ENCODE assay signal across 9 cellular contexts in the genomic region with DNA sequence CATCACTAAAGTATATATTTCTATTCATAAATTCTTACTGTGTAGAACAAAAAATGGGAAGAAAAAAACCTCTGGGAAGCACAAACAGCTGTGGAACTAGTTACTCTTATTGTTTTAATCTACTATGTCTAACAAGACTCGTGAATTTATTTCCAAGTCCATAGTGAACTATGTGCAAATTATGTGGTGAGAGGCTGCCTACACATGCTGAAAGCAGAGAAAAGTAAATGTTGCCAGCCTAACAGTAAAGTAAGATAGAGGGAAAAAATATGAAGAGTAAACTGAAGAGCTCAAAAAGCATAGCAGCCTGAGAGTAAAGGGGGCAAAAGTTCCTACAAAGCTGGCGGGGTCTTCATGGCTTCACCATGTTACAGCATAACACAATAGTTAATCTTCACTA. TPM values are rescaled to one million over a fixed set of nuclear protein-coding genes. Genes with fewer than 3 reads are reported as not detected.
DNase-seq lines count a peak whose midpoint lies in the region; ATAC-seq and TF ChIP-seq lines count a peak whose summit lies in the region.
"Had no signal": no experiment of that assay in that cellular context is flagged by ENCODE, and none has a peak within 500 bp of the region (broad histone marks: within the 10 kb centered on the region; RNA-seq: fewer than 3 reads in every experiment).

No MANE protein-coding gene starts in this region.

- TF ChIP-seq CTCF in foreskin keratinocyte (conservative IDR thresholded peaks at IDR 0.05) = no peak

- no peak for DNase-seq in stimulated activated naive CD8-positive, alpha-beta T cell treated with anti-CD3 and anti-CD28 coated beads, Interleukin-15, Interleukin-2, amounts not matched to agents 100 U/mL and 50 U/mL, for 24 hours
- no peak for DNase-seq in activated T-helper 1 cell treated with anti-CD3 and anti-CD28 coated beads, Interleukin-12 subunit alpha, Interleukin-12 subunit beta, Interleukin-2, Interleukin-4 antibody, amounts not matched to agents 30 ng/mL and 10 ng/mL and 1 ng/mL, durations not matched to agents 14 hours and 24 hours and 36 hours (ENCODE audit: low spot score)
- no peak for DNase-seq in immature natural killer cell
- no peak for DNase-seq in G401 (ENCODE audit: low spot score)
- DNase-seq in foreskin keratinocyte = no peak
- DNase-seq: KG1 had no signal

- no peak overlapping the region for H3K27ac ChIP-seq in foreskin keratinocyte

- H3K9me3 Mint-ChIP-seq in stimulated activated naive CD8-positive, alpha-beta T cell treated with anti-CD3 and anti-CD28 coated beads, Interleukin-15, Interleukin-2, amounts not matched to agents 100 ng/mL and 50 ng/mL, for 24 hours = no peaks in the 10 kb centered on the region
- no peaks in the 10 kb centered on the region for H3K9me3 Mint-ChIP-seq in activated T-helper 1 cell treated with anti-CD3 and anti-CD28 coated beads, Interleukin-12 subunit alpha, Interleukin-12 subunit beta, Interleukin-2, Interleukin-4 antibody, amounts not matched to agents 30 ng/mL and 10 ng/mL and 1 ng/mL, durations not matched to agents 14 hours and 24 hours and 36 hours
- H3K9me3 Mint-ChIP-seq in immature natural killer cell = no peaks in the 10 kb centered on the region

- in situ Hi-C loops in G401 (cut with HindIII; ENCODE audit: low sequenced_read_pairs) = no loop called here

- H3K4me1 ChIP-seq in foreskin keratinocyte = peaks cover 28% of the 10 kb centered on the region

- peak overlapping the region; percentile 93 for H3K4me3 Mint-ChIP-seq in stimulated activated naive CD8-positive, alpha-beta T cell treated with anti-CD3 and anti-CD28 coated beads, Interleukin-15, Interleukin-2, amounts not matched to agents 100 ng/mL and 50 ng/mL, for 24 hours
- H3K4me3 Mint-ChIP-seq in activated T-helper 1 cell treated with anti-CD3 and anti-CD28 coated beads, Interleukin-12 subunit alpha, Interleukin-12 subunit beta, Interleukin-2, Interleukin-4 antibody, amounts not matched to agents 30 ng/mL and 10 ng/mL and 1 ng/mL, durations not matched to agents 14 hours and 24 hours and 36 hours = peak overlapping the region; percentile 95
- peak overlapping the region in 4 of 5 donors; percentile 48 to 92 (median 87) for H3K4me3 Mint-ChIP-seq in immature natural killer cell

- no peaks in the 10 kb centered on the region for H3K27me3 Mint-ChIP-seq in stimulated activated naive CD8-positive, alpha-beta T cell treated with anti-CD3 and anti-CD28 coated beads, Interleukin-15, Interleukin-2, amounts not matched to agents 100 ng/mL and 50 ng/mL, for 24 hours
- H3K27me3 Mint-ChIP-seq in activated T-helper 1 cell treated with anti-CD3 and anti-CD28 coated beads, Interleukin-12 subunit alpha, Interleukin-12 subunit beta, Interleukin-2, Interleukin-4 antibody, amounts not matched to agents 30 ng/mL and 10 ng/mL and 1 ng/mL, durations not matched to agents 14 hours and 24 hours and 36 hours (ENCODE audit: insufficient read depth) = no peaks in the 10 kb centered on the region
- H3K27me3 Mint-ChIP-seq in immature natural killer cell (ENCODE audit: low read depth in 3 of 3) = peaks cover 3 to 7% (median 4%) of the 10 kb centered on the region in 3 donors

- H3K36me3 Mint-ChIP-seq in stimulated activated naive CD8-positive, alpha-beta T cell treated with anti-CD3 and anti-CD28 coated beads, Interleukin-15, Interleukin-2, amounts not matched to agents 100 ng/mL and 50 ng/mL, for 24 hours (ENCODE audit: low read depth) = peaks cover 71% of the 10 kb centered on the region
- peaks cover 31% of the 10 kb centered on the region for H3K36me3 Mint-ChIP-seq in activated T-helper 1 cell treated with anti-CD3 and anti-CD28 coated beads, Interleukin-12 subunit alpha, Interleukin-12 subunit beta, Interleukin-2, Interleukin-4 antibody, amounts not matched to agents 30 ng/mL and 10 ng/mL and 1 ng/mL, durations not matched to agents 14 hours and 24 hours and 36 hours (ENCODE audit: low read depth)
- H3K36me3 Mint-ChIP-seq in immature natural killer cell = no peaks in the 10 kb centered on the region

- intact Hi-C loops in activated T-helper 1 cell treated with anti-CD3 and anti-CD28 coated beads, Interleukin-12 subunit alpha, Interleukin-12 subunit beta, Interleukin-2, Interleukin-4 antibody, amounts not matched to agents 30 ng/mL and 10 ng/mL and 1 ng/mL, durations not matched to agents 14 hours and 24 hours and 36 hours (cut with micrococcal nuclease) = loop anchor here (2.0 to 10.0 kb wide), 9 partner anchors 27 to 985 kb away; partner anchors contain the start of genes AKR1E2 and RBM17

- no peak for ATAC-seq in stimulated activated naive CD8-positive, alpha-beta T cell treated with anti-CD3 and anti-CD28 coated beads, Interleukin-15, Interleukin-2, amounts not matched to agents 100 U/mL and 50 U/mL, for 24 hours
- ATAC-seq in HG03442 (IDR thresholded peaks at IDR 0.05; ENCODE audit: unreplicated experiment) (no peak), HG02852 (IDR thresholded peaks at IDR 0.05; ENCODE audit: unreplicated experiment) (no peak), foreskin keratinocyte (no peak)

- H3K27me3 ChIP-seq in foreskin keratinocyte = no peaks in the 10 kb centered on the region

- peak overlapping the region; percentile 24 for H3K27ac Mint-ChIP-seq in stimulated activated naive CD8-positive, alpha-beta T cell treated with anti-CD3 and anti-CD28 coated beads, Interleukin-15, Interleukin-2, amounts not matched to agents 100 ng/mL and 50 ng/mL, for 24 hours
- peak overlapping the region; percentile 49 for H3K27ac Mint-ChIP-seq in activated T-helper 1 cell treated with anti-CD3 and anti-CD28 coated beads, Interleukin-12 subunit alpha, Interleukin-12 subunit beta, Interleukin-2, Interleukin-4 antibody, amounts not matched to agents 30 ng/mL and 10 ng/mL and 1 ng/mL, durations not matched to agents 14 hours and 24 hours and 36 hours
- peak overlapping the region; percentile 76 to 95 (median 92) for H3K27ac Mint-ChIP-seq in immature natural killer cell

- H3K4me1 Mint-ChIP-seq in stimulated activated naive CD8-positive, alpha-beta T cell treated with anti-CD3 and anti-CD28 coated beads, Interleukin-15, Interleukin-2, amounts not matched to agents 100 ng/mL and 50 ng/mL, for 24 hours (ENCODE audit: low read depth) = peaks cover 73% of the 10 kb centered on the region
- H3K4me1 Mint-ChIP-seq in activated T-helper 1 cell treated with anti-CD3 and anti-CD28 coated beads, Interleukin-12 subunit alpha, Interleukin-12 subunit beta, Interleukin-2, Interleukin-4 antibody, amounts not matched to agents 30 ng/mL and 10 ng/mL and 1 ng/mL, durations not matched to agents 14 hours and 24 hours and 36 hours (ENCODE audit: low read depth) = peaks cover 64% of the 10 kb centered on the region
- peaks cover 74 to 84% of the 10 kb centered on the region in 2 donors for H3K4me1 Mint-ChIP-seq in immature natural killer cell

RNA-seq across cellular contexts. Expression of gene GDI2, which starts 3.0 kb away (rescaled TPM):
- total RNA-seq in activated T-helper 1 cell treated with anti-CD3 and anti-CD28 coated beads, Interleukin-12 subunit alpha, Interleukin-12 subunit beta, Interleukin-2, Interleukin-4 antibody, amounts not matched to agents 30 ng/mL and 10 ng/mL and 1 ng/mL, durations not matched to agents 14 hours and 24 hours and 36 hours = 288 and 290 TPM in 2 replicates
- polyA plus RNA-seq in immature natural killer cell (100 to 1,000 TPM; 181 to 290 (median 199) TPM), foreskin keratinocyte (135 and 150 TPM in 2 replicates)
- total RNA-seq in G401 (2014; rRNA removed; shearing (Covaris generic)) = 473 and 615 TPM in 2 replicates
- total RNA-seq in foreskin keratinocyte = 263 and 264 TPM in 2 replicates

Comparison
In these comparisons a context has a peak if more than half of its experiments do, and no peak if none do; other contexts are left out.
1. H3K27ac Mint-ChIP-seq: peak in every context shown above with its lines; median percentile 92 in immature natural killer cell; 49 in activated T-helper 1 cell treated with anti-CD3 and anti-CD28 coated beads, Interleukin-12 subunit alpha, Interleukin-12 subunit beta, Interleukin-2, Interleukin-4 antibody, amounts not matched to agents 30 ng/mL and 10 ng/mL and 1 ng/mL, durations not matched to agents 14 hours and 24 hours and 36 hours; 24 in stimulated activated naive CD8-positive, alpha-beta T cell treated with anti-CD3 and anti-CD28 coated beads, Interleukin-15, Interleukin-2, amounts not matched to agents 100 ng/mL and 50 ng/mL, for 24 hours.